In the genomic region with DNA sequence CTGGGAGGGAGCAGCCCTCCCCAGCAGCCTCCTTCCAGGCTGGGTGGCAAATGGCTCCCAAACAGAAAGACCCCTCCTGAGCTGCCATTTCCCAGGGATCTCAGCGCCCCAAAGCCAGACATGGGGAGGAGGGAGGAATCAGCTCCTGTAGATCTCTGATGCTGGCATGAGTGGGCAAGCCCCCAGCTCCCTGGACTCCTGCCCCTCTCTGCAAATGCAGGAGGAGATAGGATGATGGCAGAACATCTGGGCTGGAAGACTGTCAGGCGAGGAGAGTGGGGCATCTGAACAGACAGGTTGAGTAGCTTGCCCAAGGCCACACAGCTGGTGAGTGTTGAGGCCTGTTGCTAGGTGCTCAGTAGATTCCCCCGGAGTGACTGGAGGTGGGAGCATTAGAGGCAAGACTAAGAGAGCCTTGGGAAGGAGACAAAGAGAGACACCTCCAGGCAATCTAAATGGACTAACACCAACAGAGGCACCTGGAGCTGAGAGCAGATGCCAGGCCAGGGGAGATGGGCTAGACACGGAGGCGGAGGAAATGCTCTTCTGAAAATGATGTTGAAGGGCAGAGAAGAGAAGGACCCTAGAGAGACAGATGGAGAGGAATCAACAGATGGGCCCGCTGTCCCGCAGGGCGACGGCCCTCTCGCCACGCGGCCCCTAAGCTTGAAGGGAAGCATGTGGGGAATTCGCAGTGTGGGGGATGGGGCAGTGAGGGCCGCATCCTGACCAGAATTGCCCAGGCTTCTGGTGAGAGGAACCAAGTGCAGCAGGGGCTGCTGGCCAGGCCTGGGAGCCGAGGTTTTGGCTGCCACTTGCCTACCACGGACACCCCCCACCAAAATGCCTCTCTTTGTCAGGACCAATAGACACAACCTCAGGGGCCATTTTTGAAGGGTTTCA, we compare ENCODE assay signal across 22 cellular contexts.
DNase-seq lines count a peak whose midpoint lies in the region; ATAC-seq, FAIRE-seq and TF ChIP-seq lines count a peak whose summit lies in the region.
"Had no signal": no experiment of that assay in that cellular context is flagged by ENCODE, and none has a peak within 500 bp of the region (broad histone marks: within the 10 kb centered on the region; RNA-seq: fewer than 3 reads in every experiment).

No MANE protein-coding gene starts in this region.

- H3K27me3 Mint-ChIP-seq in astrocyte (ENCODE audit: low read depth, unreplicated experiment), result peaks cover 32% of the 10 kb centered on the region

- H3K27me3 ChIP-seq in right atrium auricular region (no peaks in the 10 kb centered on the region), heart right ventricle (peaks cover 0 to 8% (median 0%) of the 10 kb centered on the region in 7 donors), astrocyte (ENCODE audit: insufficient read depth, low read length) (peaks cover 2% of the 10 kb centered on the region)
- H3K27me3 ChIP-seq: Peyer's patch, upper lobe of right lung had no signal

- H3K9ac ChIP-seq in astrocyte (ENCODE audit: low read length), result no peak overlapping the region

- H3K4me1 ChIP-seq in right atrium auricular region (peaks cover 0 to 12% of the 10 kb centered on the region in 2 donors), heart right ventricle (peaks cover 0 to 23% (median 7%) of the 10 kb centered on the region in 9 donors), astrocyte (ENCODE audit: insufficient read depth, low read length) (peaks cover 12% of the 10 kb centered on the region)
- H3K4me1 ChIP-seq: lower lobe of right lung, upper lobe of right lung had no signal

- 78 to 80% methylated on average over 16 of the region's 16 CpGs for WGBS in heart right ventricle, 2 donors

- no peak overlapping the region for H3K4me3 ChIP-seq in right atrium auricular region
- H3K4me3 ChIP-seq in heart right ventricle, result no peak overlapping the region
- no peak overlapping the region for H3K4me3 ChIP-seq in astrocyte (ENCODE audit: insufficient read depth, low read depth, low read length)
- H3K4me3 ChIP-seq: lower lobe of right lung, Peyer's patch, skin epidermis, upper lobe of right lung had no signal

- no peak overlapping the region for H3K27ac Mint-ChIP-seq in astrocyte (ENCODE audit: unreplicated experiment)
- H3K27ac Mint-ChIP-seq: activated T-helper 2 cell treated with anti-CD3 and anti-CD28 coated beads, Interferon-gamma antibody, Interleukin-2, Interleukin-4, amounts not matched to agents 10 μg/mL and 5 μg/mL and 100 μg/mL, durations not matched to agents 14 hours and 24 hours and 36 hours had no signal

- DNase-seq in right atrium auricular region (ENCODE audit: low spot score) (peak; percentile 50), heart right ventricle (no peak), astrocyte (ENCODE audit: low read depth) (no peak), mesenteric fat pad (ENCODE audit: low spot score) (peak; percentile 68), sciatic nerve (ENCODE audit: low spot score) (no peak), inferior parietal cortex (ENCODE audit: extremely low spot score) (no peak)
- no peak for DNase-seq in stimulated activated naive CD4-positive, alpha-beta T cell (lab: John Stamatoyannopoulos, UW)
- DNase-seq in stimulated activated CD4-positive, alpha-beta T cell treated with anti-CD3 and anti-CD28 coated beads, Interleukin-4, amount 100 ng/mL, for 1 hour, result no peak
- DNase-seq: activated CD4-positive, alpha-beta T cell treated with anti-CD3 and anti-CD28 coated beads for 4 hours; Calu3; GOT3; IMR-90; lower lobe of right lung; NCI-H2081 treated with DMSO at 0.1 percent for 48 hours; NCI-H446; stimulated activated CD4-positive, alpha-beta T cell treated with anti-CD3 and anti-CD28 coated beads, Interleukin-2, amount 100 ng/mL, for 48 hours; upper lobe of right lung had no signal

- TF ChIP-seq CTCF in right atrium auricular region (IDR thresholded peaks at IDR 0.05), result no peak
- TF ChIP-seq CTCF in heart right ventricle (IDR thresholded peaks at IDR 0.05), result no peak
- no peak for TF ChIP-seq CTCF in astrocyte (IDR thresholded peaks at IDR 0.05; ENCODE audit: insufficient read depth, low read depth, low read length)

- no peaks in the 10 kb centered on the region for H3K9me3 ChIP-seq in right atrium auricular region
- no peaks in the 10 kb centered on the region for H3K9me3 ChIP-seq in heart right ventricle
- no peaks in the 10 kb centered on the region for H3K9me3 ChIP-seq in astrocyte (ENCODE audit: insufficient read depth, low read depth, low read length)
- H3K9me3 ChIP-seq: lower lobe of right lung, Peyer's patch, upper lobe of right lung had no signal

- FAIRE-seq in astrocyte (lab: Jason Lieb, UNC), result no peak
- FAIRE-seq: islet of Langerhans had no signal

- no peaks in the 10 kb centered on the region for H4K20me1 ChIP-seq in astrocyte (ENCODE audit: insufficient read depth, low read length)

- H3K9me3 Mint-ChIP-seq in astrocyte (ENCODE audit: unreplicated experiment), result peaks cover 4% of the 10 kb centered on the region
- H3K9me3 Mint-ChIP-seq: activated T-helper 2 cell treated with anti-CD3 and anti-CD28 coated beads, Interferon-gamma antibody, Interleukin-2, Interleukin-4, amounts not matched to agents 10 μg/mL and 5 μg/mL and 100 μg/mL, durations not matched to agents 14 hours and 24 hours and 36 hours; neural crest cell had no signal

- H3K79me2 ChIP-seq in astrocyte (ENCODE audit: insufficient read depth, low read length), result no peaks in the 10 kb centered on the region

- peak overlapping the region; percentile 43 for H3K4me2 ChIP-seq in astrocyte (ENCODE audit: low read length)

- H3K27ac ChIP-seq in right atrium auricular region, result no peak overlapping the region
- no peak overlapping the region for H3K27ac ChIP-seq in heart right ventricle
- no peak overlapping the region for H3K27ac ChIP-seq in astrocyte (ENCODE audit: low read depth, low read length)
- H3K27ac ChIP-seq: lower lobe of right lung, Peyer's patch, skin epidermis, upper lobe of right lung had no signal

- H3K36me3 Mint-ChIP-seq in astrocyte (ENCODE audit: low read depth, unreplicated experiment), result peaks cover 4% of the 10 kb centered on the region

- ATAC-seq in heart right ventricle, result no peak
- no peak for ATAC-seq in sciatic nerve
- ATAC-seq: lower lobe of right lung, upper lobe of right lung had no signal

- intact Hi-C loops in heart right ventricle (cut with DNase I) (no loop called here), sciatic nerve (cut with DNase I) (no loop called here)

- no peaks in the 10 kb centered on the region for H3K36me3 ChIP-seq in right atrium auricular region
- H3K36me3 ChIP-seq in heart right ventricle, result no peaks in the 10 kb centered on the region
- H3K36me3 ChIP-seq in astrocyte (ENCODE audit: insufficient read depth, low read length), result no peaks in the 10 kb centered on the region
- H3K36me3 ChIP-seq: lower lobe of right lung, Peyer's patch, upper lobe of right lung had no signal

- peaks cover 16% of the 10 kb centered on the region for H3K4me1 Mint-ChIP-seq in astrocyte (ENCODE audit: low read depth, unreplicated experiment)
- H3K4me1 Mint-ChIP-seq: neural crest cell had no signal

- no peak overlapping the region for H2AFZ ChIP-seq in astrocyte (ENCODE audit: low read depth, low read length)

- H3K4me3 Mint-ChIP-seq in astrocyte (ENCODE audit: unreplicated experiment), result no peak overlapping the region
- H3K4me3 Mint-ChIP-seq: neural crest cell had no signal

Comparison
In these comparisons a context has a peak if more than half of its experiments do, and no peak if none do; other contexts are left out.
1. DNase-seq: peak in right atrium auricular region (single experiment) and mesenteric fat pad (single experiment); none in heart right ventricle (0 of 2), astrocyte (single experiment), sciatic nerve (single experiment), stimulated activated naive CD4-positive, alpha-beta T cell (0 of 6), inferior parietal cortex (single experiment) and stimulated activated CD4-positive, alpha-beta T cell treated with anti-CD3 and anti-CD28 coated beads, Interleukin-4, amount 100 ng/mL, for 1 hour (single experiment).